21 cellular contexts compared by ENCODE assay signal in genomic region chr19:38741670-38742069, GRCh38. TPM values are rescaled to one million over a fixed set of nuclear protein-coding genes. Genes with fewer than 3 reads are reported as not detected.
"Had no signal": no experiment of that assay in that cellular context is flagged by ENCODE, and none has a peak within 500 bp of the region (broad histone marks: within the 10 kb centered on the region; RNA-seq: fewer than 3 reads in every experiment).

No MANE protein-coding gene starts in this region.

- H3K9me3 Mint-ChIP-seq: activated CD4-positive, alpha-beta memory T cell treated with anti-CD3 and anti-CD28 coated beads for 36 hours; activated T-cell treated with anti-CD3 and anti-CD28 coated beads, Interleukin-2, amount 50 U/mL, for 24 hours; central memory CD8-positive, alpha-beta T cell; natural killer cell treated with Interleukin-12 subunit alpha and Interleukin-12 subunit beta and Interleukin-15 and Interleukin-18, amount 100 ng/mL, for 72 hours had no signal

- H3K9me3 ChIP-seq: prostate gland, upper lobe of left lung had no signal

- H3K36me3 Mint-ChIP-seq: activated CD4-positive, alpha-beta memory T cell treated with anti-CD3 and anti-CD28 coated beads for 36 hours; activated naive CD8-positive, alpha-beta T cell; natural killer cell treated with Interleukin-12 subunit alpha and Interleukin-12 subunit beta and Interleukin-15 and Interleukin-18, amount 100 ng/mL, for 72 hours had no signal

- H3K4me1 ChIP-seq: foreskin keratinocyte, prostate gland had no signal

- DNase-seq: activated CD4-positive, alpha-beta memory T cell treated with anti-CD3 and anti-CD28 coated beads for 36 hours; activated effector memory CD4-positive, alpha-beta T cell treated with anti-CD3 and anti-CD28 coated beads, Interleukin-2, amount 50 U/mL, for 16 hours; activated T-cell treated with anti-CD3 and anti-CD28 coated beads, Interleukin-2, amount 50 U/mL, for 24 hours; amygdala; brain microvascular endothelial cell; cortex of kidney; effector CD4-positive, alpha-beta T cell; foreskin keratinocyte; kidney glomerular epithelial cell; occipital lobe; small intestine; stimulated activated naive CD8-positive, alpha-beta T cell treated with anti-CD3 and anti-CD28 coated beads, Interleukin-15, Interleukin-2, amounts not matched to agents 100 U/mL and 50 U/mL, for 24 hours had no signal

- H3K4me3 ChIP-seq: prostate gland, upper lobe of left lung had no signal

- H3K4me3 Mint-ChIP-seq: activated CD4-positive, alpha-beta memory T cell treated with anti-CD3 and anti-CD28 coated beads for 36 hours; activated naive CD8-positive, alpha-beta T cell; activated T-cell treated with anti-CD3 and anti-CD28 coated beads, Interleukin-2, amount 50 U/mL, for 24 hours; central memory CD8-positive, alpha-beta T cell; natural killer cell treated with Interleukin-12 subunit alpha and Interleukin-12 subunit beta and Interleukin-15 and Interleukin-18, amount 100 ng/mL, for 72 hours had no signal

- FAIRE-seq: small intestine had no signal

- H3K36me3 ChIP-seq: brain microvascular endothelial cell, prostate gland, upper lobe of left lung had no signal

- H3K27me3 Mint-ChIP-seq: activated CD4-positive, alpha-beta memory T cell treated with anti-CD3 and anti-CD28 coated beads for 36 hours; activated naive CD8-positive, alpha-beta T cell; central memory CD8-positive, alpha-beta T cell; natural killer cell treated with Interleukin-12 subunit alpha and Interleukin-12 subunit beta and Interleukin-15 and Interleukin-18, amount 100 ng/mL, for 72 hours had no signal

- H3K27ac ChIP-seq: brain microvascular endothelial cell, foreskin keratinocyte, prostate gland, upper lobe of left lung had no signal

- ATAC-seq: foreskin keratinocyte; natural killer cell treated with Interleukin-12 subunit alpha and Interleukin-12 subunit beta and Interleukin-15 and Interleukin-18, amount 100 ng/mL, for 72 hours; right cardiac atrium; stimulated activated naive CD8-positive, alpha-beta T cell treated with anti-CD3 and anti-CD28 coated beads, Interleukin-15, Interleukin-2, amounts not matched to agents 100 U/mL and 50 U/mL, for 24 hours had no signal

- H3K27me3 ChIP-seq: brain microvascular endothelial cell, foreskin keratinocyte, upper lobe of left lung had no signal

- H3K27ac Mint-ChIP-seq: activated CD4-positive, alpha-beta memory T cell treated with anti-CD3 and anti-CD28 coated beads for 36 hours; activated naive CD8-positive, alpha-beta T cell; activated T-cell treated with anti-CD3 and anti-CD28 coated beads, Interleukin-2, amount 50 U/mL, for 24 hours had no signal

RNA-seq across cellular contexts. Expression of gene CAPN12, which starts 2.6 kb away (rescaled TPM):
- total RNA-seq: occipital lobe had no signal

RNA-seq across cellular contexts. Expression of gene LGALS7, which starts 31.6 kb away (rescaled TPM):
- total RNA-seq: activated CD4-positive, alpha-beta memory T cell treated with anti-CD3 and anti-CD28 coated beads for 36 hours; liver; mesenteric fat pad; natural killer cell treated with Interleukin-12 subunit alpha and Interleukin-12 subunit beta and Interleukin-15 and Interleukin-18, amount 100 ng/mL, for 72 hours; prostate gland; T-helper 1 cell treated with Interleukin-12 subunit alpha and Interleukin-12 subunit beta and Interleukin-4 antibody, amounts not matched to agents 30 ng/mL and 1 ng/mL, for 36 hours; upper lobe of left lung had no signal
- polyA plus RNA-seq: liver, right cardiac atrium had no signal

RNA-seq across cellular contexts. Expression of gene LGALS7B, which starts 47.3 kb away (rescaled TPM):
- total RNA-seq: activated CD4-positive, alpha-beta memory T cell treated with anti-CD3 and anti-CD28 coated beads for 36 hours; liver; mesenteric fat pad; natural killer cell treated with Interleukin-12 subunit alpha and Interleukin-12 subunit beta and Interleukin-15 and Interleukin-18, amount 100 ng/mL, for 72 hours; occipital lobe; right cardiac atrium; T-helper 1 cell treated with Interleukin-12 subunit alpha and Interleukin-12 subunit beta and Interleukin-4 antibody, amounts not matched to agents 30 ng/mL and 1 ng/mL, for 36 hours had no signal
